ENCODE assay signal across 8 cellular contexts in genomic region chr12:111600296-111600562, GRCh38. TPM values are rescaled to one million over a fixed set of nuclear protein-coding genes. Genes with fewer than 3 reads are reported as not detected.
DNase-seq lines count a peak whose midpoint lies in the region; ATAC-seq and TF ChIP-seq lines count a peak whose summit lies in the region.

No MANE protein-coding gene starts in this region.

- H3K36me3 ChIP-seq in liver (ENCODE audit: control insufficient read depth in 4 of 4, insufficient read depth in 3 of 4, low read depth in 1 of 4, low read length in 3 of 4), result no peaks in the 10 kb centered on the region

- ATAC-seq in esophagus mucosa, result no peak

- H3K9me3 ChIP-seq in liver (ENCODE audit: control insufficient read depth in 4 of 4, low read length in 3 of 4), result no peaks in the 10 kb centered on the region

- peak in 1 of 2 donors; percentile 41 for TF ChIP-seq RAD21 in liver (IDR thresholded peaks at IDR 0.05)

- peaks cover 9 to 30% (median 18%) of the 10 kb centered on the region in 4 donors for H3K4me1 ChIP-seq in liver (ENCODE audit: control insufficient read depth in 4 of 4, insufficient read depth in 4 of 4, low read length in 3 of 4)

- DNase-seq in activated naive CD4-positive, alpha-beta T cell treated with anti-CD3 and anti-CD28 coated beads, Interleukin-2, amount 10 ng/mL, durations not matched to agents 7 days and 5 days, result no peak
- no peak for DNase-seq in activated naive CD4-positive, alpha-beta T cell treated with anti-CD3 and anti-CD28 coated beads, Interleukin-2, amount 50 U/mL, for 16 hours
- DNase-seq in astrocyte of the spinal cord (ENCODE audit: low read depth, low spot score) (no peak), type B pancreatic cell (ENCODE audit: extremely low spot score, unreplicated experiment) (no peak), cerebellar nuclear complex (lab: John Stamatoyannopoulos, UW) (no peak)
- DNase-seq in stimulated activated CD4-positive, alpha-beta T cell treated with anti-CD3 and anti-CD28 coated beads, Interleukin-4, amount 100 ng/mL, for 4 hours, result no peak

- H3K4me3 ChIP-seq in astrocyte of the spinal cord (ENCODE audit: low read depth, low read length) (peak overlapping the region; percentile 94), liver (ENCODE audit: low read depth in 1 of 3, low read length in 3 of 3) (peak overlapping the region; percentile 44 to 88 (median 86))

- H3K9me3 Mint-ChIP-seq in activated naive CD4-positive, alpha-beta T cell treated with anti-CD3 and anti-CD28 coated beads, Interleukin-2, amount 10 ng/mL, durations not matched to agents 7 days and 5 days, result no peaks in the 10 kb centered on the region
- H3K9me3 Mint-ChIP-seq in type B pancreatic cell, result no peaks in the 10 kb centered on the region

- in situ Hi-C loops in astrocyte of the spinal cord (cut with HindIII; ENCODE audit: low sequenced_read_pairs), result no loop called here

- H3K9ac ChIP-seq in liver (ENCODE audit: low read depth in 1 of 2, low read length in 2 of 2), result peak overlapping the region; percentile 48 to 75

- H3K27ac Mint-ChIP-seq in activated naive CD4-positive, alpha-beta T cell treated with anti-CD3 and anti-CD28 coated beads, Interleukin-2, amount 10 ng/mL, durations not matched to agents 7 days and 5 days, result peak overlapping the region; percentile 86
- H3K27ac Mint-ChIP-seq in type B pancreatic cell, result peak overlapping the region; percentile 89

- peaks cover 5% of the 10 kb centered on the region for H3K36me3 Mint-ChIP-seq in activated naive CD4-positive, alpha-beta T cell treated with anti-CD3 and anti-CD28 coated beads, Interleukin-2, amount 10 ng/mL, durations not matched to agents 7 days and 5 days
- H3K36me3 Mint-ChIP-seq in type B pancreatic cell, result peaks cover 4% of the 10 kb centered on the region

- CTCF ChIA-PET in activated naive CD4-positive, alpha-beta T cell treated with anti-CD3 and anti-CD28 coated beads, Interleukin-2, amount 10 ng/mL, durations not matched to agents 7 days and 5 days (lab: Charles Lee), result no interaction called here

- peak overlapping the region; percentile 82 for H3K4me3 Mint-ChIP-seq in activated naive CD4-positive, alpha-beta T cell treated with anti-CD3 and anti-CD28 coated beads, Interleukin-2, amount 10 ng/mL, durations not matched to agents 7 days and 5 days
- peak overlapping the region; percentile 83 for H3K4me3 Mint-ChIP-seq in type B pancreatic cell

- WGBS in liver, result 7% methylated on average over 2 of the region's 2 CpGs

- TF ChIP-seq CTCF in astrocyte of the spinal cord (IDR thresholded peaks at IDR 0.05; ENCODE audit: low read depth, low read length), result no peak
- TF ChIP-seq CTCF in liver (IDR thresholded peaks at IDR 0.05; ENCODE audit: low read depth, low read length, missing input control), result no peak
- TF ChIP-seq CTCF in type B pancreatic cell (conservative IDR thresholded peaks at IDR 0.05), result no peak

- peaks cover 24% of the 10 kb centered on the region for H3K4me1 Mint-ChIP-seq in activated naive CD4-positive, alpha-beta T cell treated with anti-CD3 and anti-CD28 coated beads, Interleukin-2, amount 10 ng/mL, durations not matched to agents 7 days and 5 days
- H3K4me1 Mint-ChIP-seq in type B pancreatic cell (ENCODE audit: unreplicated experiment), result peaks cover 18% of the 10 kb centered on the region

- peaks cover 10% of the 10 kb centered on the region for H3K27me3 Mint-ChIP-seq in activated naive CD4-positive, alpha-beta T cell treated with anti-CD3 and anti-CD28 coated beads, Interleukin-2, amount 10 ng/mL, durations not matched to agents 7 days and 5 days
- peaks cover 4% of the 10 kb centered on the region for H3K27me3 Mint-ChIP-seq in type B pancreatic cell

- H3K27me3 ChIP-seq in liver (ENCODE audit: control insufficient read depth in 4 of 4, insufficient read depth in 4 of 4, low read length in 3 of 4), result no peaks in the 10 kb centered on the region

- H3K27ac ChIP-seq in liver (ENCODE audit: low read depth in 1 of 2, low read length in 2 of 2), result peak overlapping the region; percentile 90 to 99

TF ChIP-seq in liver, 16 proteins besides CTCF, POLR2A, EP300 and RAD21:
- TF ChIP-seq REST (IDR thresholded peaks at IDR 0.05) (peak; percentile 50), GABPA (IDR thresholded peaks at IDR 0.05 in 1 of 2, conservative IDR thresholded peaks at IDR 0.05 in 1 of 2) (peak in 1 of 2 donors; percentile 13), JUND (IDR thresholded peaks at IDR 0.05) (peak in 1 of 2 donors; percentile 28), RXRA (IDR thresholded peaks at IDR 0.05) (peak in 1 of 2 donors; percentile 66), FOXA2 (IDR thresholded peaks at IDR 0.05) (no peak), TAF1 (conservative IDR thresholded peaks at IDR 0.05) (peak; percentile 28), FOXA1 (IDR thresholded peaks at IDR 0.05) (no peak), ZBTB33 (IDR thresholded peaks at IDR 0.05) (no peak), HNF4A (conservative IDR thresholded peaks at IDR 0.05) (peak; percentile 92), NR2F2 (IDR thresholded peaks at IDR 0.05) (no peak), SP1 (IDR thresholded peaks at IDR 0.05) (peak; percentile 85), EGR1 (IDR thresholded peaks at IDR 0.05; ENCODE audit: low read depth in 2 of 2) (no peak), MAX (IDR thresholded peaks at IDR 0.05) (no peak), YY1 (IDR thresholded peaks at IDR 0.05) (no peak), ATF3 (IDR thresholded peaks at IDR 0.05) (no peak), HNF4G (IDR thresholded peaks at IDR 0.05) (peak; percentile 85)

RNA-seq across cellular contexts. Expression of gene ATXN2, which starts 1.1 kb away (rescaled TPM):
- 10 to 100 TPM; 11.5 to 33.1 TPM for total RNA-seq in liver
- 10 to 100 TPM; 14.7 to 29.4 TPM for polyA plus RNA-seq in liver
- total RNA-seq in type B pancreatic cell (ENCODE audit: low replicate concordance), result 63.4 and 80.9 TPM in 2 replicates
- 22.2 TPM for total RNA-seq in esophagus mucosa
